In genomic region chr2:161131804-161132203, GRCh38 we compare ENCODE assay signal across 21 cellular contexts. TPM values are rescaled to one million over a fixed set of nuclear protein-coding genes. Genes with fewer than 3 reads are reported as not detected.
DNase-seq lines count a peak whose midpoint lies in the region; ATAC-seq, FAIRE-seq and TF ChIP-seq lines count a peak whose summit lies in the region.
"Had no signal": no experiment of that assay in that cellular context is flagged by ENCODE, and none has a peak within 500 bp of the region (broad histone marks: within the 10 kb centered on the region; RNA-seq: fewer than 3 reads in every experiment).

No MANE protein-coding gene starts in this region.

- no peaks in the 10 kb centered on the region for H3K36me3 ChIP-seq in adipocyte (ENCODE audit: control insufficient read depth, insufficient read depth, low read length, severe bottlenecking)
- H3K36me3 ChIP-seq in naive thymus-derived CD4-positive, alpha-beta T cell (ENCODE audit: control insufficient read depth in 2 of 3, insufficient read depth in 3 of 3, low read length in 3 of 3) = no peaks in the 10 kb centered on the region
- H3K36me3 ChIP-seq: HAP-1 had no signal

- CTCF ChIA-PET in naive thymus-derived CD4-positive, alpha-beta T cell (lab: Charles Lee) = no interaction called here

- H3K27ac Mint-ChIP-seq in naive thymus-derived CD4-positive, alpha-beta T cell = no peak overlapping the region

- H3K9me3 ChIP-seq in adipocyte (ENCODE audit: control insufficient read depth, low read length) = no peaks in the 10 kb centered on the region
- no peaks in the 10 kb centered on the region for H3K9me3 ChIP-seq in naive thymus-derived CD4-positive, alpha-beta T cell (ENCODE audit: control insufficient read depth in 2 of 3, low read length in 3 of 3)
- H3K9me3 ChIP-seq: Caco-2, HAP-1 had no signal

- no peaks in the 10 kb centered on the region for H3K27me3 ChIP-seq in adipocyte (replicated peaks; ENCODE audit: control insufficient read depth, insufficient read depth, low read length)
- H3K27me3 ChIP-seq in naive thymus-derived CD4-positive, alpha-beta T cell (ENCODE audit: control insufficient read depth in 2 of 2, insufficient read depth in 2 of 2, low read length in 2 of 2) = no peaks in the 10 kb centered on the region

- no peak for FAIRE-seq in GM19239 (lab: Jason Lieb, UNC)
- FAIRE-seq: K562 had no signal

- H3K4me3 Mint-ChIP-seq in naive thymus-derived CD4-positive, alpha-beta T cell = no peak overlapping the region

- peak; percentile 73 for DNase-seq in NB4 (ENCODE audit: low read depth)
- peak; percentile 31 for DNase-seq in adipocyte (ENCODE audit: low read depth)
- no peak for DNase-seq in sciatic nerve (ENCODE audit: low spot score)
- no peak for DNase-seq in GF-D8 (lab: John Stamatoyannopoulos, UW)
- no peak for DNase-seq in GM19239 (ENCODE audit: insufficient read length, low spot score)
- DNase-seq in naive thymus-derived CD4-positive, alpha-beta T cell = no peak
- DNase-seq: ACHN, Caco-2, DMS153, GDM1, GM23248, NCI-H1092, NCI-H1436 treated with DMSO at 0.1 percent for 48 hours, NCI-H2029, NCI-H345, OCI-M1, SHP77 had no signal

- peaks cover 20% of the 10 kb centered on the region for H3K4me1 ChIP-seq in adipocyte (ENCODE audit: control insufficient read depth, insufficient read depth, low read length)
- H3K4me1 ChIP-seq in naive thymus-derived CD4-positive, alpha-beta T cell (ENCODE audit: control insufficient read depth in 2 of 2, insufficient read depth in 2 of 2, low read length in 2 of 2) = peaks cover 7 to 11% of the 10 kb centered on the region in 2 donors
- H3K4me1 ChIP-seq: HAP-1 had no signal

- H3K36me3 Mint-ChIP-seq in naive thymus-derived CD4-positive, alpha-beta T cell = peaks cover 0 to 9% (median 3%) of the 10 kb centered on the region in 5 donors

- H3K4me3 ChIP-seq in NB4 (ENCODE audit: low read depth, low read length) = no peak overlapping the region
- no peak overlapping the region for H3K4me3 ChIP-seq in adipocyte (ENCODE audit: low read length)
- H3K4me3 ChIP-seq in naive thymus-derived CD4-positive, alpha-beta T cell (ENCODE audit: low read length) = no peak overlapping the region
- H3K4me3 ChIP-seq: GM23248, HAP-1, K562 had no signal

- H3K9ac ChIP-seq in adipocyte (ENCODE audit: low read length) = no peak overlapping the region
- H3K9ac ChIP-seq: GM23248 had no signal

- TF ChIP-seq EP300 in Ishikawa (IDR thresholded peaks at IDR 0.05; ENCODE audit: borderline replicate concordance) = no peak

- TF ChIP-seq POLR2A in NB4 (IDR thresholded peaks at IDR 0.05; ENCODE audit: extremely low read depth, insufficient read length) = no peak

- POLR2A ChIA-PET in naive thymus-derived CD4-positive, alpha-beta T cell (lab: Charles Lee) = no interaction called here

- H3K9me3 Mint-ChIP-seq in naive thymus-derived CD4-positive, alpha-beta T cell = peaks cover 0 to 8% (median 0%) of the 10 kb centered on the region in 11 donors

- peak; percentile 44 for ATAC-seq in sciatic nerve
- no peak for ATAC-seq in naive thymus-derived CD4-positive, alpha-beta T cell
- ATAC-seq: K562 had no signal

- intact Hi-C loops in sciatic nerve (cut with DNase I) = no loop called here
- intact Hi-C loops in naive thymus-derived CD4-positive, alpha-beta T cell (cut with micrococcal nuclease) = no loop called here

- TF ChIP-seq RAD21 in Ishikawa (IDR thresholded peaks at IDR 0.05; ENCODE audit: low read depth) = no peak

- no peak for TF ChIP-seq CTCF in NB4 (IDR thresholded peaks at IDR 0.05; ENCODE audit: low read depth, low read length)

- peaks cover 0 to 8% (median 0%) of the 10 kb centered on the region in 5 donors for H3K27me3 Mint-ChIP-seq in naive thymus-derived CD4-positive, alpha-beta T cell

- no peak overlapping the region for H3K27ac ChIP-seq in naive thymus-derived CD4-positive, alpha-beta T cell (ENCODE audit: low read depth, low read length)
- H3K27ac ChIP-seq: C4-2B, GM23248 had no signal

- peaks cover 15 to 33% (median 25%) of the 10 kb centered on the region in 7 donors for H3K4me1 Mint-ChIP-seq in naive thymus-derived CD4-positive, alpha-beta T cell

TF ChIP-seq in Ishikawa, 13 proteins besides CTCF, POLR2A, EP300 and RAD21:
- 0 out of 2 replicates have a peak, but pooled peaks have one; percentile 19 for TF ChIP-seq CEBPB (IDR thresholded peaks at IDR 0.05)
- no peak for TF ChIP-seq TCF12 (IDR thresholded peaks at IDR 0.05; ENCODE audit: low read depth)

RNA-seq across cellular contexts. Expression of gene TANK, which starts 28.4 kb away (rescaled TPM):
- total RNA-seq in sciatic nerve = 71.3 TPM
- 100 to 1,000 TPM in 2 of 5 experiments, 10 to 100 TPM in 3; 57.4 to 142 (median 62.4) TPM for total RNA-seq in naive thymus-derived CD4-positive, alpha-beta T cell
- 10 to 100 TPM; 45.5 to 50.3 TPM for polyA plus RNA-seq in naive thymus-derived CD4-positive, alpha-beta T cell

Comparison
In these comparisons a context has a peak if more than half of its experiments do, and no peak if none do; other contexts are left out.
1. DNase-seq: peak in NB4 (single experiment) and adipocyte (single experiment); none in sciatic nerve (single experiment), GF-D8 (single experiment), GM19239 (single experiment) and naive thymus-derived CD4-positive, alpha-beta T cell (0 of 9).